In genomic region chr19:37725181-37725580, GRCh38 we compare ENCODE assay signal across 17 cellular contexts.
"Had no signal": no experiment of that assay in that cellular context is flagged by ENCODE, and none has a peak within 500 bp of the region (broad histone marks: within the 10 kb centered on the region; RNA-seq: fewer than 3 reads in every experiment).

No MANE protein-coding gene starts in this region.

- H3K4me1 Mint-ChIP-seq: immature natural killer cell, memory B cell had no signal

- H3K36me3 Mint-ChIP-seq: naive B cell had no signal

- H3K9me3 Mint-ChIP-seq: memory B cell had no signal

- ATAC-seq: foreskin keratinocyte, gastroesophageal sphincter, heart left ventricle, left cardiac atrium, left lung, left ventricle myocardium superior, lower lobe of right lung, mucosa of descending colon had no signal

- DNase-seq: dermis blood vessel endothelial cell; dorsolateral prefrontal cortex; effector CD4-positive, alpha-beta T cell; effector memory CD4-positive, alpha-beta T cell; foreskin keratinocyte; heart left ventricle; hypothalamus; immature natural killer cell; left cardiac atrium; left lung; left ventricle myocardium superior; lower lobe of right lung; mesendoderm; mucosa of descending colon; naive B cell had no signal

- H3K27ac Mint-ChIP-seq: immature natural killer cell, memory B cell, naive B cell had no signal

- H3K4me3 Mint-ChIP-seq: immature natural killer cell, memory B cell, naive B cell had no signal

- H3K27me3 Mint-ChIP-seq: memory B cell, naive B cell had no signal
